ENCODE assay signal across 1 cellular context in genomic region chr20:4726710-4727391, GRCh38.
A peak's percentile ranks its signal among the peaks of the same experiment; 100 is the strongest.
TF ChIP-seq lines count a peak whose summit lies in the region.

No MANE protein-coding gene starts in this region.

TF ChIP-seq in IMR-90, 13 proteins besides CTCF, POLR2A, EP300 and RAD21 (continued from another document):
- no peak for TF ChIP-seq ELK1 (IDR thresholded peaks at IDR 0.05; ENCODE audit: borderline replicate concordance, low read depth, low read length)
- peak; percentile 60 for TF ChIP-seq USF2 (IDR thresholded peaks at IDR 0.05; ENCODE audit: low read depth, low read length)
- TF ChIP-seq NFE2L2 (IDR thresholded peaks at IDR 0.05; ENCODE audit: low read depth, low read length) = no peak
- TF ChIP-seq FOS (IDR thresholded peaks at IDR 0.05; ENCODE audit: low read depth, low read length) = peak; percentile 44; the same call in 1 of the 2 replicates
TF ChIP-seq in IMR-90: peak in this region for 6.
